Comparison of ENCODE assay signal across 2 cellular contexts in the genomic region with DNA sequence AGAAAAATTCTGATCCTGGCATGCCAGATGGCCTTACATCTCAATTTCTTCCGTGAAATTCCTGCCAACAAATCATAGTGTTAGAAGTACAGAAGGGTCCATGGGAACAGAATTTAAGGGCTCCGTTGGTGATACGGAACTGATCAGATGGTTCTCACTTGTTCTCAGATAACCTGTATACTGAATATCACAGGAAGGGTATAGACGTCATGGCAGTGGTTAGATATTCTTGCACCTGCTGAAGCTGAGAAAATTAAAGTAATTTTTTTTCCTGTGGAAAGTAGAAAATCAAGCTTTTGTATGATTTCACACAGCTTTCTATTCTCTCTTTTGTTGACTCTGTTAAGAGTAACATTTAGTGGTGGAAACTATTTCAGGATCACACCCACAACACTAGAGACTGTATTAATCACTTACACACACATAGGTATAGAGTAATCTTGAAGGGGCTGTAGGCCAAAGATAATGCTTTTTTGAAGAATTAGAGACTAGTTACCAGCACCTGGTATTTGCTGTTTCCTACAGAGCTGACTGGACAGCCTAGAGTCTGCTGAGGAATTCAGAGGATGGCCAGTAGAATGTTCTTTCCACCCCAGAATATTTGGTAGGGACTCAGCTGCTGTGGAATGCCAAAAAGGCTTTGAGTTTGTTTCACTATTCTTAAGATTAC.
A peak's percentile ranks its signal among the peaks of the same experiment; 100 is the strongest.
TF ChIP-seq lines count a peak whose summit lies in the region.

No MANE protein-coding gene starts in this region.

TF ChIP-seq in IMR-90, 13 proteins besides CTCF, POLR2A, EP300 and RAD21:
- no peak for TF ChIP-seq RCOR1 (IDR thresholded peaks at IDR 0.05; ENCODE audit: insufficient replicate concordance, low read length)
- no peak for TF ChIP-seq CHD1 (IDR thresholded peaks at IDR 0.05; ENCODE audit: low read depth, low read length)
- TF ChIP-seq FOS (IDR thresholded peaks at IDR 0.05; ENCODE audit: low read depth, low read length) = no peak

TF ChIP-seq in K562, 482 proteins besides CTCF, POLR2A, EP300 and RAD21 (continues in another document):
- no peak for TF ChIP-seq SIN3B (IDR thresholded peaks at IDR 0.05; ENCODE audit: low read depth)
- TF ChIP-seq, protein P1, sequence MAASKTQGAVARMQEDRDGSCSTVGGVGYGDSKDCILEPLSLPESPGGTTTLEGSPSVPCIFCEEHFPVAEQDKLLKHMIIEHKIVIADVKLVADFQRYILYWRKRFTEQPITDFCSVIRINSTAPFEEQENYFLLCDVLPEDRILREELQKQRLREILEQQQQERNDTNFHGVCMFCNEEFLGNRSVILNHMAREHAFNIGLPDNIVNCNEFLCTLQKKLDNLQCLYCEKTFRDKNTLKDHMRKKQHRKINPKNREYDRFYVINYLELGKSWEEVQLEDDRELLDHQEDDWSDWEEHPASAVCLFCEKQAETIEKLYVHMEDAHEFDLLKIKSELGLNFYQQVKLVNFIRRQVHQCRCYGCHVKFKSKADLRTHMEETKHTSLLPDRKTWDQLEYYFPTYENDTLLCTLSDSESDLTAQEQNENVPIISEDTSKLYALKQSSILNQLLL (CRISPR knock-in tag; IDR thresholded peaks at IDR 0.05; ENCODE audit: borderline replicate concordance) = no peak
- TF ChIP-seq HNRNPLL (IDR thresholded peaks at IDR 0.05; ENCODE audit: low read depth, low read length, poor library complexity, severe bottlenecking) = no peak
- no peak for TF ChIP-seq ZNF586 (CRISPR knock-in tag; conservative IDR thresholded peaks at IDR 0.05)
- peak; percentile 75 for TF ChIP-seq CBFA2T3 (IDR thresholded peaks at IDR 0.05)
- TF ChIP-seq CCAR2 (IDR thresholded peaks at IDR 0.05; ENCODE audit: low read depth, low read length) = no peak
- no peak for TF ChIP-seq ILF3 (IDR thresholded peaks at IDR 0.05; ENCODE audit: borderline replicate concordance)
- TF ChIP-seq, protein P2, sequence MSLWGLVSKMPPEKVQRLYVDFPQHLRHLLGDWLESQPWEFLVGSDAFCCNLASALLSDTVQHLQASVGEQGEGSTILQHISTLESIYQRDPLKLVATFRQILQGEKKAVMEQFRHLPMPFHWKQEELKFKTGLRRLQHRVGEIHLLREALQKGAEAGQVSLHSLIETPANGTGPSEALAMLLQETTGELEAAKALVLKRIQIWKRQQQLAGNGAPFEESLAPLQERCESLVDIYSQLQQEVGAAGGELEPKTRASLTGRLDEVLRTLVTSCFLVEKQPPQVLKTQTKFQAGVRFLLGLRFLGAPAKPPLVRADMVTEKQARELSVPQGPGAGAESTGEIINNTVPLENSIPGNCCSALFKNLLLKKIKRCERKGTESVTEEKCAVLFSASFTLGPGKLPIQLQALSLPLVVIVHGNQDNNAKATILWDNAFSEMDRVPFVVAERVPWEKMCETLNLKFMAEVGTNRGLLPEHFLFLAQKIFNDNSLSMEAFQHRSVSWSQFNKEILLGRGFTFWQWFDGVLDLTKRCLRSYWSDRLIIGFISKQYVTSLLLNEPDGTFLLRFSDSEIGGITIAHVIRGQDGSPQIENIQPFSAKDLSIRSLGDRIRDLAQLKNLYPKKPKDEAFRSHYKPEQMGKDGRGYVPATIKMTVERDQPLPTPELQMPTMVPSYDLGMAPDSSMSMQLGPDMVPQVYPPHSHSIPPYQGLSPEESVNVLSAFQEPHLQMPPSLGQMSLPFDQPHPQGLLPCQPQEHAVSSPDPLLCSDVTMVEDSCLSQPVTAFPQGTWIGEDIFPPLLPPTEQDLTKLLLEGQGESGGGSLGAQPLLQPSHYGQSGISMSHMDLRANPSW (CRISPR knock-in tag; IDR thresholded peaks at IDR 0.05) = no peak
- TF ChIP-seq BRCA1 (IDR thresholded peaks at IDR 0.05) = no peak
- TF ChIP-seq BRCA1 (CRISPR knock-in tag; IDR thresholded peaks at IDR 0.05) = no peak
- TF ChIP-seq SMARCA4 (IDR thresholded peaks at IDR 0.05) = peak; percentile 36; the same call in 1 of the 2 replicates
- peak; percentile 72 for TF ChIP-seq TAL1 (IDR thresholded peaks at IDR 0.05)
- TF ChIP-seq FOXK1 (CRISPR knock-in tag; IDR thresholded peaks at IDR 0.05; ENCODE audit: borderline replicate concordance) = no peak
- no peak for TF ChIP-seq BMI1 (IDR thresholded peaks at IDR 0.05; ENCODE audit: low read length)
- TF ChIP-seq ZNF217 (CRISPR knock-in tag; IDR thresholded peaks at IDR 0.05) = no peak
- TF ChIP-seq, protein P3, sequence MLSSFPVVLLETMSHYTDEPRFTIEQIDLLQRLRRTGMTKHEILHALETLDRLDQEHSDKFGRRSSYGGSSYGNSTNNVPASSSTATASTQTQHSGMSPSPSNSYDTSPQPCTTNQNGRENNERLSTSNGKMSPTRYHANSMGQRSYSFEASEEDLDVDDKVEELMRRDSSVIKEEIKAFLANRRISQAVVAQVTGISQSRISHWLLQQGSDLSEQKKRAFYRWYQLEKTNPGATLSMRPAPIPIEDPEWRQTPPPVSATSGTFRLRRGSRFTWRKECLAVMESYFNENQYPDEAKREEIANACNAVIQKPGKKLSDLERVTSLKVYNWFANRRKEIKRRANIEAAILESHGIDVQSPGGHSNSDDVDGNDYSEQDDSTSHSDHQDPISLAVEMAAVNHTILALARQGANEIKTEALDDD (IDR thresholded peaks at IDR 0.05) = peak; percentile 93
- TF ChIP-seq, protein P4, sequence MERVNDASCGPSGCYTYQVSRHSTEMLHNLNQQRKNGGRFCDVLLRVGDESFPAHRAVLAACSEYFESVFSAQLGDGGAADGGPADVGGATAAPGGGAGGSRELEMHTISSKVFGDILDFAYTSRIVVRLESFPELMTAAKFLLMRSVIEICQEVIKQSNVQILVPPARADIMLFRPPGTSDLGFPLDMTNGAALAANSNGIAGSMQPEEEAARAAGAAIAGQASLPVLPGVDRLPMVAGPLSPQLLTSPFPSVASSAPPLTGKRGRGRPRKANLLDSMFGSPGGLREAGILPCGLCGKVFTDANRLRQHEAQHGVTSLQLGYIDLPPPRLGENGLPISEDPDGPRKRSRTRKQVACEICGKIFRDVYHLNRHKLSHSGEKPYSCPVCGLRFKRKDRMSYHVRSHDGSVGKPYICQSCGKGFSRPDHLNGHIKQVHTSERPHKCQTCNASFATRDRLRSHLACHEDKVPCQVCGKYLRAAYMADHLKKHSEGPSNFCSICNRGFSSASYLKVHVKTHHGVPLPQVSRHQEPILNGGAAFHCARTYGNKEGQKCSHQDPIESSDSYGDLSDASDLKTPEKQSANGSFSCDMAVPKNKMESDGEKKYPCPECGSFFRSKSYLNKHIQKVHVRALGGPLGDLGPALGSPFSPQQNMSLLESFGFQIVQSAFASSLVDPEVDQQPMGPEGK (CRISPR knock-in tag; IDR thresholded peaks at IDR 0.05; ENCODE audit: borderline replicate concordance) = no peak
- TF ChIP-seq NCOR1 (IDR thresholded peaks at IDR 0.05) = peak; percentile 16; the same call in 1 of the 2 replicates
- TF ChIP-seq TEAD4 (IDR thresholded peaks at IDR 0.05; ENCODE audit: low read length) = peak; percentile 57
- TF ChIP-seq TEAD4 (CRISPR knock-in tag; IDR thresholded peaks at IDR 0.05; ENCODE audit: borderline replicate concordance) = no peak
- TF ChIP-seq, protein P5, sequence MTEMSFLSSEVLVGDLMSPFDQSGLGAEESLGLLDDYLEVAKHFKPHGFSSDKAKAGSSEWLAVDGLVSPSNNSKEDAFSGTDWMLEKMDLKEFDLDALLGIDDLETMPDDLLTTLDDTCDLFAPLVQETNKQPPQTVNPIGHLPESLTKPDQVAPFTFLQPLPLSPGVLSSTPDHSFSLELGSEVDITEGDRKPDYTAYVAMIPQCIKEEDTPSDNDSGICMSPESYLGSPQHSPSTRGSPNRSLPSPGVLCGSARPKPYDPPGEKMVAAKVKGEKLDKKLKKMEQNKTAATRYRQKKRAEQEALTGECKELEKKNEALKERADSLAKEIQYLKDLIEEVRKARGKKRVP (CRISPR knock-in tag; IDR thresholded peaks at IDR 0.05) = no peak
- TF ChIP-seq, protein P6, sequence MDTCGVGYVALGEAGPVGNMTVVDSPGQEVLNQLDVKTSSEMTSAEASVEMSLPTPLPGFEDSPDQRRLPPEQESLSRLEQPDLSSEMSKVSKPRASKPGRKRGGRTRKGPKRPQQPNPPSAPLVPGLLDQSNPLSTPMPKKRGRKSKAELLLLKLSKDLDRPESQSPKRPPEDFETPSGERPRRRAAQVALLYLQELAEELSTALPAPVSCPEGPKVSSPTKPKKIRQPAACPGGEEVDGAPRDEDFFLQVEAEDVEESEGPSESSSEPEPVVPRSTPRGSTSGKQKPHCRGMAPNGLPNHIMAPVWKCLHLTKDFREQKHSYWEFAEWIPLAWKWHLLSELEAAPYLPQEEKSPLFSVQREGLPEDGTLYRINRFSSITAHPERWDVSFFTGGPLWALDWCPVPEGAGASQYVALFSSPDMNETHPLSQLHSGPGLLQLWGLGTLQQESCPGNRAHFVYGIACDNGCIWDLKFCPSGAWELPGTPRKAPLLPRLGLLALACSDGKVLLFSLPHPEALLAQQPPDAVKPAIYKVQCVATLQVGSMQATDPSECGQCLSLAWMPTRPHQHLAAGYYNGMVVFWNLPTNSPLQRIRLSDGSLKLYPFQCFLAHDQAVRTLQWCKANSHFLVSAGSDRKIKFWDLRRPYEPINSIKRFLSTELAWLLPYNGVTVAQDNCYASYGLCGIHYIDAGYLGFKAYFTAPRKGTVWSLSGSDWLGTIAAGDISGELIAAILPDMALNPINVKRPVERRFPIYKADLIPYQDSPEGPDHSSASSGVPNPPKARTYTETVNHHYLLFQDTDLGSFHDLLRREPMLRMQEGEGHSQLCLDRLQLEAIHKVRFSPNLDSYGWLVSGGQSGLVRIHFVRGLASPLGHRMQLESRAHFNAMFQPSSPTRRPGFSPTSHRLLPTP (IDR thresholded peaks at IDR 0.05; ENCODE audit: borderline replicate concordance, extremely low read depth, insufficient read length) = no peak
- peak; percentile 17; the same call in 1 of the 2 replicates for TF ChIP-seq STAT5A (IDR thresholded peaks at IDR 0.05; ENCODE audit: borderline replicate concordance, low read length)
- peak; percentile 78 for TF ChIP-seq ARID1B (IDR thresholded peaks at IDR 0.05)
- TF ChIP-seq, protein P7, sequence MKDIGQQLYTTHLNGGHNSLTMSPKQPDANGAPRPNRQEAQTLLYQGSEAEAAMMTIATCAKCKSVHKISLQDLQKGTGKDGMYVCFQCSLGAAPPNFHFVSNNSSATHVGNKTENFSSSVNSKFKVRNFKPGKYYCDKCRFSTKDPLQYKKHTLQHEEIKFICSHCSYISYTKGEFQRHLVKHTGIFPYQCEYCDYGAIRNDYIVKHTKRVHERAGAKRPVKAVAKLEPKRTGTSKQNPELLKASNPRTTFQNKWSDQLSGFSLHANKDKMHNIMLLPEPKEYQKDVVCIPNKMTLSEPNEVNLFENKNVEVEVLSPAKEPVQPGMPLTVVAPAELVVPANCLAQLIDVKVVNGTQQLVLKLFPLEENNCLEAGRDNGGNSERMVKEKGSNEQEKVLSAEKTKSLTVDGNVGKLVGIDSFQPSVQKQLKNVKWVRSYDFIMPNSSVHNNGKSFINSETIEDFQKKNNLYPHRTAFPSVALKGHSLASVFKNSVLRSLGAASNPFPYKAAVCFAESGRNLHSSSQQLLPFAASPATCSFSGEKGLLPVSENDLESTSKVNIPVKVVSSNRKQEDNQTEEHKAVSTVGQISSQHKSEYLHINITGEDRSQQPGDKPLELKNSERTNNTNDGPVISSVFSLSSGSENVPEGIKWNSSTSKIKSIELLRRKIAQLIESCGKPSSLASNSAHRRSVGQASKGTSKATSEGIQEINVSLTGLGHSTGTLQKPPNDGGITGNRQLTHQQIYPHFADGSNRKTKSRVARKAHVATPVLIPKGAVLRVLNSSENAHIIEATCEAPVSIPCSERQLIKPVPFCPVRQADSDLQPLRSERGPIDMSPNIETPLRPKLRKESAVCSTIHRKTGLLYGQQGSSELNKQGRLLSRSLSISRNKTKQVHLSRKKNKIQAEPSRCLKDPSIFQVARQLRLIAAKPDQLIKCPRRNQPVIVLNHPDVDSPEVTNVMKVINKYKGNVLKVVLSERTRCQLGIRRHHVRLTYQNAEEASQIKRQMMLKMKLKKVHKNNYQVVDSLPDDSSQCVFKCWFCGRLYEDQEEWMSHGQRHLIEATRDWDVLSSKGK (CRISPR knock-in tag; IDR thresholded peaks at IDR 0.05) = no peak
- TF ChIP-seq, protein P8, sequence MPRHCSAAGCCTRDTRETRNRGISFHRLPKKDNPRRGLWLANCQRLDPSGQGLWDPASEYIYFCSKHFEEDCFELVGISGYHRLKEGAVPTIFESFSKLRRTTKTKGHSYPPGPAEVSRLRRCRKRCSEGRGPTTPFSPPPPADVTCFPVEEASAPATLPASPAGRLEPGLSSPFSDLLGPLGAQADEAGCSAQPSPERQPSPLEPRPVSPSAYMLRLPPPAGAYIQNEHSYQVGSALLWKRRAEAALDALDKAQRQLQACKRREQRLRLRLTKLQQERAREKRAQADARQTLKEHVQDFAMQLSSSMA (CRISPR knock-in tag; IDR thresholded peaks at IDR 0.05) = no peak
- no peak for TF ChIP-seq HDAC2 (IDR thresholded peaks at IDR 0.05)
- no peak for TF ChIP-seq ZNF212 (CRISPR knock-in tag; IDR thresholded peaks at IDR 0.05)
- no peak for TF ChIP-seq XRCC3 (IDR thresholded peaks at IDR 0.05)
- TF ChIP-seq ZEB2 (IDR thresholded peaks at IDR 0.05) = no peak
- TF ChIP-seq NBN (IDR thresholded peaks at IDR 0.05; ENCODE audit: low read depth) = no peak
- TF ChIP-seq CBFA2T2 (conservative IDR thresholded peaks at IDR 0.05) = peak; percentile 45; the same call in 1 of the 2 replicates
- TF ChIP-seq, protein P9, sequence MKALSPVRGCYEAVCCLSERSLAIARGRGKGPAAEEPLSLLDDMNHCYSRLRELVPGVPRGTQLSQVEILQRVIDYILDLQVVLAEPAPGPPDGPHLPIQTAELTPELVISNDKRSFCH (CRISPR knock-in tag; IDR thresholded peaks at IDR 0.05) = no peak
- TF ChIP-seq, protein P9 (tag; IDR thresholded peaks at IDR 0.05) = no peak
- no peak for TF ChIP-seq NFE2L1 (tag; IDR thresholded peaks at IDR 0.05; ENCODE audit: borderline replicate concordance, low read depth)
- TF ChIP-seq ZNF668 (CRISPR knock-in tag; IDR thresholded peaks at IDR 0.05) = no peak
- TF ChIP-seq NR3C1 (CRISPR knock-in tag; IDR thresholded peaks at IDR 0.05) = no peak
- no peak for TF ChIP-seq BHLHE40 (IDR thresholded peaks at IDR 0.05; ENCODE audit: low read length)
- TF ChIP-seq, protein P10, sequence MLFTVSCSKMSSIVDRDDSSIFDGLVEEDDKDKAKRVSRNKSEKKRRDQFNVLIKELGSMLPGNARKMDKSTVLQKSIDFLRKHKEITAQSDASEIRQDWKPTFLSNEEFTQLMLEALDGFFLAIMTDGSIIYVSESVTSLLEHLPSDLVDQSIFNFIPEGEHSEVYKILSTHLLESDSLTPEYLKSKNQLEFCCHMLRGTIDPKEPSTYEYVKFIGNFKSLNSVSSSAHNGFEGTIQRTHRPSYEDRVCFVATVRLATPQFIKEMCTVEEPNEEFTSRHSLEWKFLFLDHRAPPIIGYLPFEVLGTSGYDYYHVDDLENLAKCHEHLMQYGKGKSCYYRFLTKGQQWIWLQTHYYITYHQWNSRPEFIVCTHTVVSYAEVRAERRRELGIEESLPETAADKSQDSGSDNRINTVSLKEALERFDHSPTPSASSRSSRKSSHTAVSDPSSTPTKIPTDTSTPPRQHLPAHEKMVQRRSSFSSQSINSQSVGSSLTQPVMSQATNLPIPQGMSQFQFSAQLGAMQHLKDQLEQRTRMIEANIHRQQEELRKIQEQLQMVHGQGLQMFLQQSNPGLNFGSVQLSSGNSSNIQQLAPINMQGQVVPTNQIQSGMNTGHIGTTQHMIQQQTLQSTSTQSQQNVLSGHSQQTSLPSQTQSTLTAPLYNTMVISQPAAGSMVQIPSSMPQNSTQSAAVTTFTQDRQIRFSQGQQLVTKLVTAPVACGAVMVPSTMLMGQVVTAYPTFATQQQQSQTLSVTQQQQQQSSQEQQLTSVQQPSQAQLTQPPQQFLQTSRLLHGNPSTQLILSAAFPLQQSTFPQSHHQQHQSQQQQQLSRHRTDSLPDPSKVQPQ (CRISPR knock-in tag; IDR thresholded peaks at IDR 0.05; ENCODE audit: borderline replicate concordance) = no peak
- TF ChIP-seq HCFC1 (IDR thresholded peaks at IDR 0.05; ENCODE audit: low read depth, low read length) = no peak
- TF ChIP-seq ZNF239 (CRISPR knock-in tag; IDR thresholded peaks at IDR 0.05) = no peak
